In genomic region chr5:66661149-66661548, GRCh38 we compare ENCODE assay signal across 14 cellular contexts.
DNase-seq lines count a peak whose midpoint lies in the region; ATAC-seq and TF ChIP-seq lines count a peak whose summit lies in the region.
"Had no signal": no experiment of that assay in that cellular context is flagged by ENCODE, and none has a peak within 500 bp of the region (broad histone marks: within the 10 kb centered on the region; RNA-seq: fewer than 3 reads in every experiment).

No MANE protein-coding gene starts in this region.

- H2BK5ac ChIP-seq in H9 (ENCODE audit: insufficient read length, low read length) = no peak overlapping the region

- H3K23me2 ChIP-seq in H9 (ENCODE audit: insufficient read length, low read depth, low read length, poor library complexity, severe bottlenecking) = no peaks in the 10 kb centered on the region

- peaks cover 3% of the 10 kb centered on the region; the same call in 1 of the 2 replicates for H3K4me1 ChIP-seq in H9 (ENCODE audit: insufficient read depth, low read length)
- H3K4me1 ChIP-seq: A549 had no signal

- WGBS in H9 (ENCODE audit: extremely low coverage, insufficient read length, low lambda C conversion rate) = no CpG with 5 or more reads among the region's 3 CpGs

- H2BK20ac ChIP-seq in H9 (ENCODE audit: low read depth, low read length, poor library complexity, severe bottlenecking) = no peak overlapping the region

- H3K9me3 ChIP-seq in H9 (ENCODE audit: control insufficient read depth, low read depth, low read length) = no peaks in the 10 kb centered on the region
- H3K9me3 ChIP-seq: A549 had no signal

- in situ Hi-C loops in astrocyte of the spinal cord (cut with HindIII; ENCODE audit: low sequenced_read_pairs) = no loop called here

- no peak overlapping the region for H4K8ac ChIP-seq in H9 (replicated peaks; ENCODE audit: insufficient read length, low read depth, low read length)

- no peak overlapping the region for H4K91ac ChIP-seq in H9 (ENCODE audit: insufficient read length, low read depth, low read length)

- H2BK120ac ChIP-seq in H9 (ENCODE audit: low read depth, low read length, poor library complexity, severe bottlenecking) = no peak overlapping the region

- no peak overlapping the region for H2BK15ac ChIP-seq in H9 (ENCODE audit: low read depth, low read length)

- H3K79me2 ChIP-seq in H9 (ENCODE audit: insufficient read depth, low read length) = no peaks in the 10 kb centered on the region

- no peaks in the 10 kb centered on the region; a peak in 1 of 7 replicates for H3K36me3 Mint-ChIP-seq in H9 (ENCODE audit: insufficient read depth in 1 of 3, low read depth in 3 of 3)

- no peak overlapping the region for H3K9ac ChIP-seq in H9 (ENCODE audit: extremely low read depth, insufficient read length, low read length)

- no peaks in the 10 kb centered on the region for H4K20me1 ChIP-seq in H9 (ENCODE audit: control insufficient read depth, insufficient read depth, insufficient read length)

- H3K4me3 Mint-ChIP-seq in H9 = no peak overlapping the region
- H3K4me3 Mint-ChIP-seq: stimulated activated naive CD8-positive, alpha-beta T cell treated with anti-CD3 and anti-CD28 coated beads, Interleukin-15, amount 100 ng/mL, for 72 hours had no signal

- TF ChIP-seq CTCF in astrocyte of the spinal cord (IDR thresholded peaks at IDR 0.05; ENCODE audit: low read depth, low read length) (no peak), H9 (conservative IDR thresholded peaks at IDR 0.05) (no peak)

- no peak overlapping the region for H2AK5ac ChIP-seq in H9 (ENCODE audit: insufficient read length, low read length)

- DNase-seq in SHP77 (lab: John Stamatoyannopoulos, UW) (peak; percentile 21 to 47), SHP77 treated with DMSO at 0.1 percent for 48 hours (lab: John Stamatoyannopoulos, UW) (no peak), astrocyte of the spinal cord (ENCODE audit: low read depth, low spot score) (peak; percentile 90), islet precursor cell (peak; percentile 95), stromal cell of bone marrow (ENCODE audit: low read depth) (peak; percentile 53), H9 (no peak)
- no peak for DNase-seq in activated CD4-positive, alpha-beta T cell treated with anti-CD3 and anti-CD28 coated beads, Interleukin-2, amount 50 U/mL, for 48 hours
- DNase-seq: NCI-H1694 treated with DMSO at 0.1 percent for 48 hours; stimulated activated CD4-positive, alpha-beta T cell treated with anti-CD3 and anti-CD28 coated beads, Interleukin-4, amount 100 ng/mL, for 24 hours; stimulated activated naive CD8-positive, alpha-beta T cell treated with anti-CD3 and anti-CD28 coated beads, Interleukin-15, amount 100 ng/mL, for 72 hours had no signal

- no peak overlapping the region; a peak in 1 of 7 replicates for H3K27ac Mint-ChIP-seq in H9
- H3K27ac Mint-ChIP-seq: stimulated activated naive CD8-positive, alpha-beta T cell treated with anti-CD3 and anti-CD28 coated beads, Interleukin-15, amount 100 ng/mL, for 72 hours had no signal

- no peak overlapping the region for H3T11ph ChIP-seq in H9 (ENCODE audit: low read length)

- H3K79me1 ChIP-seq in H9 (ENCODE audit: insufficient read depth, low read depth, low read length, poor library complexity, severe bottlenecking) = no peaks in the 10 kb centered on the region

- no peak overlapping the region for H3K4ac ChIP-seq in H9 (ENCODE audit: low read depth, low read length)

- no peaks in the 10 kb centered on the region for H3K27me3 ChIP-seq in H9 (ENCODE audit: insufficient read depth, low read length)

- H3K27me3 Mint-ChIP-seq in H9 (ENCODE audit: low read depth) = no peaks in the 10 kb centered on the region; the same call in none of the 2 replicates

- no peak overlapping the region for H3K27ac ChIP-seq in H9 (ENCODE audit: insufficient read length, low read depth, low read length)
- H3K27ac ChIP-seq: A549, epithelial cell of prostate had no signal

- no peak overlapping the region for H3K56ac ChIP-seq in H9 (ENCODE audit: insufficient read length, low read depth, low read length)

- no peak overlapping the region for H2AFZ ChIP-seq in H9 (ENCODE audit: low read length)

- H3K18ac ChIP-seq in H9 (ENCODE audit: insufficient read length, low read depth, low read length) = no peak overlapping the region

- H3K14ac ChIP-seq in H9 (ENCODE audit: insufficient read depth, low read length) = no peak overlapping the region

- no peak overlapping the region for H4K5ac ChIP-seq in H9 (ENCODE audit: insufficient read length, low read depth, low read length)

- no peak overlapping the region for H2BK12ac ChIP-seq in H9 (ENCODE audit: insufficient read length, low read depth, low read length)

- H3K9me3 Mint-ChIP-seq in H9 = no peaks in the 10 kb centered on the region; a peak in 1 of 5 replicates

- no peak overlapping the region for H3K4me3 ChIP-seq in astrocyte of the spinal cord (ENCODE audit: low read depth, low read length)
- H3K4me3 ChIP-seq: A549 had no signal

- peaks cover 11 to 13% of the 10 kb centered on the region in 2 experiments for H3K4me1 Mint-ChIP-seq in H9
- H3K4me1 Mint-ChIP-seq: stimulated activated naive CD8-positive, alpha-beta T cell treated with anti-CD3 and anti-CD28 coated beads, Interleukin-15, amount 100 ng/mL, for 72 hours had no signal

- H3K4me2 ChIP-seq in H9 (ENCODE audit: insufficient read depth, insufficient read length, low read length) = no peak overlapping the region
- H3K4me2 ChIP-seq: A549 had no signal

- no peak overlapping the region for H3K23ac ChIP-seq in H9 (ENCODE audit: insufficient read length, low read depth, low read length)

- no peak for ATAC-seq in GM21825 (IDR thresholded peaks at IDR 0.05; ENCODE audit: unreplicated experiment)
- ATAC-seq: A549; Panc1; stimulated activated naive CD8-positive, alpha-beta T cell treated with anti-CD3 and anti-CD28 coated beads, Interleukin-15, amount 100 ng/mL, for 72 hours had no signal

Comparison
In these comparisons a context has a peak if more than half of its experiments do, and no peak if none do; other contexts are left out.
1. DNase-seq: peak in SHP77 (2 of 2), astrocyte of the spinal cord (single experiment), islet precursor cell (single experiment) and stromal cell of bone marrow (single experiment); none in SHP77 treated with DMSO at 0.1 percent for 48 hours (single experiment), H9 (single experiment) and activated CD4-positive, alpha-beta T cell treated with anti-CD3 and anti-CD28 coated beads, Interleukin-2, amount 50 U/mL, for 48 hours (0 of 2).